Comparison of ENCODE assay signal across 9 cellular contexts in genomic region chr19:16527971-16528521, GRCh38. TPM values are rescaled to one million over a fixed set of nuclear protein-coding genes. Genes with fewer than 3 reads are reported as not detected.
A peak's percentile ranks its signal among the peaks of the same experiment; 100 is the strongest.
DNase-seq lines count a peak whose midpoint lies in the region; ATAC-seq and TF ChIP-seq lines count a peak whose summit lies in the region.
"Had no signal": no experiment of that assay in that cellular context is flagged by ENCODE, and none has a peak within 500 bp of the region (broad histone marks: within the 10 kb centered on the region; RNA-seq: fewer than 3 reads in every experiment).

No MANE protein-coding gene starts in this region.

- peak; percentile 63 for TF ChIP-seq CTCF in VCaP (conservative IDR thresholded peaks at IDR 0.05)

- peak overlapping the region; percentile 65 for H3K27ac ChIP-seq in VCaP
- H3K27ac ChIP-seq: SJCRH30 had no signal

- no peaks in the 10 kb centered on the region for H3K9me3 ChIP-seq in HAP-1
- H3K9me3 ChIP-seq: SJCRH30 had no signal

- peak; percentile 13 to 59 for DNase-seq in HAP-1 (ENCODE audit: low spot score in 2 of 2)
- DNase-seq in effector CD8-positive, alpha-beta T cell (lab: John Stamatoyannopoulos, UW): peak; percentile 5
- peak; percentile 45 for DNase-seq in stimulated activated CD4-positive, alpha-beta T cell treated with anti-CD3 and anti-CD28 coated beads, Interleukin-1b, Interleukin-23, amount 100 ng/mL, for 48 hours
- no peak for DNase-seq in NCI-H2107 (lab: John Stamatoyannopoulos, UW)
- DNase-seq in NCI-H1436 (lab: John Stamatoyannopoulos, UW): no peak
- no peak for DNase-seq in Right ventricle myocardium superior

- H3K4me3 ChIP-seq in HAP-1: no peak overlapping the region
- H3K4me3 ChIP-seq: SJCRH30 had no signal

- peaks cover 100% of the 10 kb centered on the region for H3K36me3 ChIP-seq in HAP-1 (replicated peaks)

- no peaks in the 10 kb centered on the region for H3K27me3 ChIP-seq in HAP-1 (ENCODE audit: low read depth)
- H3K27me3 ChIP-seq: SJCRH30 had no signal

- no peak for ATAC-seq in Right ventricle myocardium superior (ENCODE audit: poor library complexity)

- no peaks in the 10 kb centered on the region for H3K4me1 ChIP-seq in HAP-1
- H3K4me1 ChIP-seq: SJCRH30 had no signal

- in situ Hi-C loops in HAP-1 (cut with MboI; ENCODE audit: low sequenced_read_pairs): no loop called here

- intact Hi-C loops in Right ventricle myocardium superior (cut with DNase I): no loop called here

RNA-seq across cellular contexts. Expression of gene CHERP, which starts 14.2 kb away (rescaled TPM):
- total RNA-seq in Right ventricle myocardium superior: 19.7 TPM

RNA-seq across cellular contexts. Expression of gene C19orf44, which starts 31.9 kb away (rescaled TPM):
- 3.6 TPM for total RNA-seq in Right ventricle myocardium superior

RNA-seq across cellular contexts. Expression of gene CALR3, which starts 32.1 kb away (rescaled TPM):
- total RNA-seq in Right ventricle myocardium superior: not detected
- total RNA-seq: myocyte, SJCRH30 had no signal

RNA-seq across cellular contexts. Expression of gene SLC35E1, which starts 44.2 kb away (rescaled TPM):
- total RNA-seq in Right ventricle myocardium superior: 20.8 TPM

RNA-seq across cellular contexts. Expression of gene EPS15L1, which starts 56.3 kb away (rescaled TPM):
- 76.1 TPM for total RNA-seq in Right ventricle myocardium superior

Comparison
In these comparisons a context has a peak if more than half of its experiments do, and no peak if none do; other contexts are left out.
1. DNase-seq: peak in HAP-1 (2 of 2), effector CD8-positive, alpha-beta T cell (single experiment) and stimulated activated CD4-positive, alpha-beta T cell treated with anti-CD3 and anti-CD28 coated beads, Interleukin-1b, Interleukin-23, amount 100 ng/mL, for 48 hours (single experiment); none in NCI-H2107 (single experiment), NCI-H1436 (single experiment) and Right ventricle myocardium superior (single experiment).